33 cellular contexts compared by ENCODE assay signal in genomic region chr17:8350339-8350738, GRCh38.
"Had no signal": no experiment of that assay in that cellular context is flagged by ENCODE, and none has a peak within 500 bp of the region (broad histone marks: within the 10 kb centered on the region; RNA-seq: fewer than 3 reads in every experiment).

No MANE protein-coding gene starts in this region.

- DNase-seq: Karpas-422, Kasumi-1, MG63, MM.1S, MV-4-11, NCI-H1048, NCI-H1092, NCI-H1092 treated with DMSO at 0.1 percent for 48 hours, NCI-H1105, NCI-H1105 treated with DMSO at 0.1 percent for 48 hours, NCI-H1417, NCI-H1417 treated with DMSO at 0.1 percent for 48 hours, NCI-H1436, NCI-H1436 treated with DMSO at 0.1 percent for 48 hours, NCI-H146, NCI-H1694, NCI-H1694 treated with DMSO at 0.1 percent for 48 hours, NCI-H187, NCI-H187 treated with DMSO at 0.1 percent for 48 hours, NCI-H1930, NCI-H2029, NCI-H2029 treated with DMSO at 0.1 percent for 48 hours, NCI-H2081, NCI-H2081 treated with DMSO at 0.1 percent for 48 hours, NCI-H2107, NCI-H2171, NCI-H2171 treated with DMSO at 0.1 percent for 48 hours, NCI-H2227 treated with DMSO at 0.1 percent for 48 hours, NCI-H226, NCI-H345, NCI-H446, NCI-H446 treated with DMSO at 0.1 percent for 48 hours, NCI-H510A had no signal
